ENCODE assay signal across 21 cellular contexts in genomic region chr19:46407891-46408426, GRCh38. TPM values are rescaled to one million over a fixed set of nuclear protein-coding genes. Genes with fewer than 3 reads are reported as not detected.
DNase-seq lines count a peak whose midpoint lies in the region; ATAC-seq and TF ChIP-seq lines count a peak whose summit lies in the region.
"Had no signal": no experiment of that assay in that cellular context is flagged by ENCODE, and none has a peak within 500 bp of the region (broad histone marks: within the 10 kb centered on the region; RNA-seq: fewer than 3 reads in every experiment).

No MANE protein-coding gene starts in this region.

- WGBS in body of pancreas, 2 donors, result 44 to 61% methylated on average over 4 to 14 of the region's 14 CpGs
- WGBS in trophoblast cell (ENCODE audit: extremely low coverage, insufficient coverage, insufficient read length), result no CpG with 5 or more reads among the region's 14 CpGs

- no peak overlapping the region for H4K91ac ChIP-seq in trophoblast cell (ENCODE audit: low read depth, low read length)

- H3K14ac ChIP-seq in trophoblast cell (ENCODE audit: low read length), result no peak overlapping the region

- H3K23ac ChIP-seq in trophoblast cell (ENCODE audit: low read length), result no peak overlapping the region

- intact Hi-C loops in body of pancreas (cut with DNase I), result no loop called here

- H3K9ac ChIP-seq in trophoblast cell (ENCODE audit: low read length), result no peak overlapping the region

- H3K4me1 ChIP-seq in GM23338 (ENCODE audit: insufficient read depth) (peaks cover 26% of the 10 kb centered on the region), body of pancreas (peaks cover 49% of the 10 kb centered on the region), right atrium auricular region (peaks cover 0 to 67% of the 10 kb centered on the region in 2 donors), trophoblast cell (ENCODE audit: control insufficient read depth in 1 of 2, insufficient read depth in 2 of 2, low read length in 2 of 2) (peaks cover 30 to 38% of the 10 kb centered on the region in 2 experiments)

- no peak overlapping the region for H2BK5ac ChIP-seq in trophoblast cell (ENCODE audit: low read depth, low read length, poor library complexity)

- H3K36me3 Mint-ChIP-seq in GM23338 (ENCODE audit: low read depth), result peaks cover 19% of the 10 kb centered on the region

- H2AFZ ChIP-seq in GM23338 (no peak overlapping the region), trophoblast cell (ENCODE audit: insufficient read depth, low read length, poor library complexity) (no peak overlapping the region)

- H3K27ac ChIP-seq in GM23338 (ENCODE audit: low read depth), result no peak overlapping the region
- peak overlapping the region; percentile 25 to 71 (median 58) for H3K27ac ChIP-seq in body of pancreas
- peak overlapping the region; percentile 54 to 78 for H3K27ac ChIP-seq in right atrium auricular region
- H3K27ac ChIP-seq in trophoblast cell (ENCODE audit: low read depth, low read length), result no peak overlapping the region
- H3K27ac ChIP-seq: brain microvascular endothelial cell had no signal

- H3K4me2 ChIP-seq in GM23338, result peak overlapping the region; percentile 90
- no peak overlapping the region for H3K4me2 ChIP-seq in trophoblast cell (ENCODE audit: low read length)

- H3K27me3 Mint-ChIP-seq in GM23338 (ENCODE audit: insufficient read depth, low read depth, poor library complexity), result peaks cover 54% of the 10 kb centered on the region

- no peaks in the 10 kb centered on the region for H3K9me3 Mint-ChIP-seq in GM23338
- H3K9me3 Mint-ChIP-seq: T-helper 1 cell treated with Interleukin-12 subunit alpha and Interleukin-12 subunit beta and Interleukin-4 antibody, amounts not matched to agents 30 μg/mL and 1 μg/mL, for 36 hours had no signal

- H3K9me2 ChIP-seq in GM23338 (ENCODE audit: insufficient read depth), result no peaks in the 10 kb centered on the region

- H4K12ac ChIP-seq in trophoblast cell (ENCODE audit: low read depth, low read length), result no peak overlapping the region

- no peak overlapping the region for H2AK5ac ChIP-seq in trophoblast cell (ENCODE audit: low read length)

- peak overlapping the region; percentile 72 for H3K4me3 Mint-ChIP-seq in GM23338
- H3K4me3 Mint-ChIP-seq: T-helper 1 cell treated with Interleukin-12 subunit alpha and Interleukin-12 subunit beta and Interleukin-4 antibody, amounts not matched to agents 30 μg/mL and 1 μg/mL, for 36 hours had no signal

- no peak for TF ChIP-seq CTCF in GM23338 (conservative IDR thresholded peaks at IDR 0.05; ENCODE audit: low read depth in 2 of 2)
- no peak for TF ChIP-seq CTCF in body of pancreas (IDR thresholded peaks at IDR 0.05)
- TF ChIP-seq CTCF in right atrium auricular region (IDR thresholded peaks at IDR 0.05), result no peak

- H3K79me2 ChIP-seq in GM23338 (replicated peaks; ENCODE audit: insufficient read depth) (peaks cover 28% of the 10 kb centered on the region), trophoblast cell (ENCODE audit: control insufficient read depth, insufficient read depth, low read length, poor library complexity) (peaks cover 14% of the 10 kb centered on the region)

- no peak overlapping the region for H3K27ac Mint-ChIP-seq in GM23338
- H3K27ac Mint-ChIP-seq: T-helper 1 cell treated with Interleukin-12 subunit alpha and Interleukin-12 subunit beta and Interleukin-4 antibody, amounts not matched to agents 30 μg/mL and 1 μg/mL, for 36 hours had no signal

- peaks cover 44% of the 10 kb centered on the region for H3K4me1 Mint-ChIP-seq in GM23338

- peaks cover 13% of the 10 kb centered on the region; the same call in 1 of the 2 replicates for H3F3A ChIP-seq in GM23338 (replicated peaks; ENCODE audit: low read depth)

- H3K18ac ChIP-seq in trophoblast cell (ENCODE audit: low read length), result peak overlapping the region; percentile 37

- no peak overlapping the region for H4K8ac ChIP-seq in trophoblast cell (ENCODE audit: low read depth, low read length)

- H2BK12ac ChIP-seq in trophoblast cell (ENCODE audit: low read length), result no peak overlapping the region

- H3K9me3 ChIP-seq in body of pancreas, result no peaks in the 10 kb centered on the region
- no peaks in the 10 kb centered on the region for H3K9me3 ChIP-seq in right atrium auricular region
- H3K9me3 ChIP-seq in trophoblast cell (ENCODE audit: insufficient read depth, low read depth, low read length), result no peaks in the 10 kb centered on the region
- H3K9me3 ChIP-seq: thyroid gland had no signal

- H3K4me3 ChIP-seq in GM23338, result peak overlapping the region; percentile 67
- H3K4me3 ChIP-seq in body of pancreas, result no peak overlapping the region
- no peak overlapping the region for H3K4me3 ChIP-seq in right atrium auricular region
- no peak overlapping the region for H3K4me3 ChIP-seq in trophoblast cell (ENCODE audit: low read depth, low read length)
- H3K4me3 ChIP-seq: thyroid gland had no signal

- H3K27me3 ChIP-seq in GM23338 (ENCODE audit: insufficient read depth) (peaks cover 67% of the 10 kb centered on the region), body of pancreas (no peaks in the 10 kb centered on the region), right atrium auricular region (no peaks in the 10 kb centered on the region), trophoblast cell (ENCODE audit: insufficient read depth, low read length) (no peaks in the 10 kb centered on the region)
- H3K27me3 ChIP-seq: brain microvascular endothelial cell, thyroid gland had no signal

- H3K4ac ChIP-seq in trophoblast cell (ENCODE audit: low read depth, low read length), result no peak overlapping the region

- no peak overlapping the region for H2BK120ac ChIP-seq in trophoblast cell (ENCODE audit: insufficient read depth, low read length, poor library complexity)

- ATAC-seq in GM23338, result no peak
- no peak for ATAC-seq in body of pancreas
- no peak for ATAC-seq in GM21737 (IDR thresholded peaks at IDR 0.05; ENCODE audit: unreplicated experiment)

- TF ChIP-seq POLR2A in body of pancreas (IDR thresholded peaks at IDR 0.05), result no peak

- H4K20me1 ChIP-seq in GM23338 (replicated peaks; ENCODE audit: insufficient read depth), result peaks cover 16% of the 10 kb centered on the region

- DNase-seq in GM23338 (ENCODE audit: low spot score) (no peak), body of pancreas (no peak), right atrium auricular region (ENCODE audit: low spot score) (no peak), trophoblast cell (no peak), CD1c-positive myeloid dendritic cell (ENCODE audit: extremely low spot score) (no peak), SKM-1 (lab: John Stamatoyannopoulos, UW; ENCODE audit: unreplicated experiment) (no peak)
- DNase-seq in NK-92 treated with Interleukin-12 subunit alpha and Interleukin-12 subunit beta, amount 100 ng/mL, for 24 hours (lab: John Stamatoyannopoulos, UW), result no peak
- DNase-seq: ACHN; brain microvascular endothelial cell; effector memory CD4-positive, alpha-beta T cell; EL; NCI-H2081 treated with DMSO at 0.1 percent for 48 hours; NCI-H69; RPMI8226; stimulated activated CD4-positive, alpha-beta T cell treated with anti-CD3 and anti-CD28 coated beads, Interleukin-2, amount 100 ng/mL, for 48 hours; stimulated activated CD8-positive, alpha-beta memory T cell treated with anti-CD3 and anti-CD28 coated beads, Interleukin-4, amount 100 ng/mL, for 48 hours had no signal

- H3K79me1 ChIP-seq in trophoblast cell (ENCODE audit: low read length), result peaks cover 17% of the 10 kb centered on the region

- H3K36me3 ChIP-seq in GM23338 (ENCODE audit: insufficient read depth) (no peaks in the 10 kb centered on the region), body of pancreas (replicated peaks in 1 of 2; ENCODE audit: insufficient read depth in 1 of 2, low read depth in 2 of 2) (no peaks in the 10 kb centered on the region), right atrium auricular region (peaks cover 6% of the 10 kb centered on the region), trophoblast cell (ENCODE audit: control insufficient read depth in 1 of 2, insufficient read depth in 2 of 2, low read length in 2 of 2) (peaks cover 0 to 4% of the 10 kb centered on the region in 2 experiments)
- H3K36me3 ChIP-seq: brain microvascular endothelial cell, thyroid gland had no signal

TF ChIP-seq in GM23338, 12 proteins besides CTCF, POLR2A, EP300 and RAD21 (continues in another document):
- no peak for TF ChIP-seq REST (IDR thresholded peaks at IDR 0.05; ENCODE audit: unreplicated experiment)

RNA-seq across cellular contexts. Expression of gene CCDC8, which starts 5.4 kb away (rescaled TPM):
- total RNA-seq in GM23338 (2014; rRNA removed; shearing (Covaris generic)), result 16.5 and 17.4 TPM in 2 replicates
- 5.6 and 6.0 TPM in 2 replicates for polyA plus RNA-seq in GM23338 (2016; fragmentation: Nextera tagmentation; extraction: Ambion mirVana)
- total RNA-seq in body of pancreas (10 to 100 TPM; 13.0 to 17.8 TPM), right atrium auricular region (10 to 100 TPM; 30.4 to 34.6 TPM)
- 13.4 and 13.9 TPM in 2 replicates for polyA plus RNA-seq in trophoblast cell (2013)
- total RNA-seq: HT1080 had no signal

RNA-seq across cellular contexts. Expression of gene PNMA8C, which starts 20.8 kb away (rescaled TPM):
- 2.3 and 2.6 TPM in 2 replicates for total RNA-seq in GM23338 (2014; rRNA removed; shearing (Covaris generic))
- polyA plus RNA-seq in GM23338 (2016; fragmentation: Nextera tagmentation; extraction: Ambion mirVana), result 0.44 and 0.59 TPM in 2 replicates
- total RNA-seq in body of pancreas (not detected), right atrium auricular region (not detected)
- 0.01 TPM in 1 of 2 replicates, not detected in the other for polyA plus RNA-seq in trophoblast cell (2013)
- total RNA-seq: HT1080, sciatic nerve had no signal

Comparison
In these comparisons a context has a peak if more than half of its experiments do, and no peak if none do; other contexts are left out.
1. H3K27ac ChIP-seq: peak in body of pancreas (4 of 4) and right atrium auricular region (2 of 2); none in GM23338 (single experiment) and trophoblast cell (single experiment).